15 cellular contexts compared by ENCODE assay signal in the genomic region with DNA sequence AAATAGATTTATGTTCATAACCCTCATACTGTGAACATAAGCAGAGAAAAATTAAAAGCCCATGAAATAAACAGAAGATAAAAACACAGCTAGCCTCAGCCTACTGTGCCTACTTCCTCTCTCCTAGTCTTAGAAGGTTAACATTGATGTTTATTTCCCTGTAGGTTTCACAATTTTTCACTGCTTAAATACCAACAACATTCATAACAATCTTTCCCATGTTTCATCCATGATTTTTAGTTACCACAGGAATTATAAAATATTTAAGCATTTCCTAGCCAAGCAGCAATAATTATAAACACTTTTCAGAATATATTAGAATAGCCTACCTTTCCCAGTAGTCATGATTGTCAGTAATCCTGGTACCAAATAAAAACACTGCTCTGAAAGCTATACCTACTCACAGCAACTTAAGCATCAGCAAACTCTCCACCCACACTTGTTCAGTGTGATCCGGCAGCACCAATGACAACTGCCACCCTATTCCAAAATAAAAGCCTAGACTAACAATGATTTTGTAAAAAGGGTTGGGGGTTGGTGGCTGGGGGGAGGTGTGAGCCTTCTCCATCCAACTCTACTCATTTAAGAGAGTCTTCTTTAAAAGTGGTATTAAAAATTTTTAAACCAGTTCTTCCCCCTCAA. TPM values are rescaled to one million over a fixed set of nuclear protein-coding genes. Genes with fewer than 3 reads are reported as not detected.
DNase-seq lines count a peak whose midpoint lies in the region; ATAC-seq and TF ChIP-seq lines count a peak whose summit lies in the region.
"Had no signal": no experiment of that assay in that cellular context is flagged by ENCODE, and none has a peak within 500 bp of the region (broad histone marks: within the 10 kb centered on the region; RNA-seq: fewer than 3 reads in every experiment).

No MANE protein-coding gene starts in this region.

- peaks cover 49% of the 10 kb centered on the region for H3K79me2 ChIP-seq in ACC112 (ENCODE audit: control insufficient read depth, insufficient read depth, low read length, unreplicated experiment)

- no peaks in the 10 kb centered on the region for H3K27me3 Mint-ChIP-seq in endodermal cell (ENCODE audit: insufficient read depth)
- H3K27me3 Mint-ChIP-seq in CD14-positive monocyte (ENCODE audit: low read depth in 3 of 3), result no peaks in the 10 kb centered on the region

- H3K27ac ChIP-seq in ACC112 (ENCODE audit: low read depth, low read length), result peak overlapping the region; percentile 47
- H3K27ac ChIP-seq in endodermal cell (ENCODE audit: low read depth, low read length), result no peak overlapping the region
- H3K27ac ChIP-seq: lower lobe of right lung, prostate gland, thoracic aorta had no signal

- intact Hi-C loops in CD14-positive monocyte (cut with micrococcal nuclease), result no loop called here

- H3K36me3 ChIP-seq in ACC112 (ENCODE audit: insufficient read depth, low read length), result no peaks in the 10 kb centered on the region
- peaks cover 8% of the 10 kb centered on the region for H3K36me3 ChIP-seq in endodermal cell (ENCODE audit: control insufficient read depth, insufficient read depth, low read length)
- H3K36me3 ChIP-seq: lower lobe of right lung, prostate gland, thoracic aorta had no signal

- peak overlapping the region; percentile 14 for H3K27ac Mint-ChIP-seq in endodermal cell
- peak overlapping the region in 3 of 7 donors; percentile 12 to 67 (median 51) for H3K27ac Mint-ChIP-seq in CD14-positive monocyte

- H3K4me3 ChIP-seq in ACC112 (ENCODE audit: low read depth, low read length), result 0 out of 2 replicates have a peak overlapping the region, but pooled peaks have one; percentile 14
- no peak overlapping the region for H3K4me3 ChIP-seq in endodermal cell (ENCODE audit: low read length)
- H3K4me3 ChIP-seq: lower lobe of right lung, prostate gland, thoracic aorta had no signal

- H3K4me1 ChIP-seq in ACC112 (ENCODE audit: control insufficient read depth, insufficient read depth, low read length, unreplicated experiment) (peaks cover 44% of the 10 kb centered on the region), endodermal cell (ENCODE audit: control insufficient read depth, insufficient read depth, low read length) (no peaks in the 10 kb centered on the region)
- H3K4me1 ChIP-seq: Caco-2, prostate gland had no signal

- H3K4me1 Mint-ChIP-seq in endodermal cell, result peaks cover 17% of the 10 kb centered on the region
- H3K4me1 Mint-ChIP-seq in CD14-positive monocyte, result peaks cover 9% of the 10 kb centered on the region

- H3K4me3 Mint-ChIP-seq in endodermal cell (no peak overlapping the region), CD14-positive monocyte (no peak overlapping the region)

- no peaks in the 10 kb centered on the region for H3K9me3 Mint-ChIP-seq in endodermal cell
- H3K9me3 Mint-ChIP-seq in CD14-positive monocyte, result no peaks in the 10 kb centered on the region

- H2AFZ ChIP-seq in ACC112 (ENCODE audit: low read length, unreplicated experiment), result no peak overlapping the region

- TF ChIP-seq CTCF in endodermal cell (conservative IDR thresholded peaks at IDR 0.05), result no peak
- no peak for TF ChIP-seq CTCF in CD14-positive monocyte (IDR thresholded peaks at IDR 0.05)

- DNase-seq in GM04503 (ENCODE audit: low read depth) (peak; percentile 41), NCI-H748 (lab: John Stamatoyannopoulos, UW; ENCODE audit: unreplicated experiment) (peak; percentile 56), endodermal cell (peak; percentile 39), CD14-positive monocyte (ENCODE audit: low spot score) (no peak), activated gamma-delta T cell treated with Interleukin-2 at 50 U/mL for 16 hours (no peak)
- DNase-seq: activated CD4-positive, CD25-positive, alpha-beta regulatory T cell treated with anti-CD3 and anti-CD28 coated beads, Interleukin-2, amount 50 U/mL, for 72 hours; activated naive CD4-positive, alpha-beta T cell; Caco-2; lower lobe of right lung had no signal

- no peaks in the 10 kb centered on the region for H3K9me3 ChIP-seq in endodermal cell (ENCODE audit: control insufficient read depth, low read length)
- H3K9me3 ChIP-seq: Caco-2, lower lobe of right lung, prostate gland, thoracic aorta had no signal

- 64% methylated on average over 1 of the region's 1 CpG; no CpG with 5 or more reads in 1 of the 2 experiments for WGBS in endodermal cell (ENCODE audit: insufficient coverage in 1 of 2, insufficient read length in 1 of 2), 2 experiments

- H3K36me3 Mint-ChIP-seq in endodermal cell (ENCODE audit: low read depth) (peaks cover 28% of the 10 kb centered on the region), CD14-positive monocyte (peaks cover 10 to 25% of the 10 kb centered on the region in 2 donors)

- no peak overlapping the region for H3K9ac ChIP-seq in endodermal cell (ENCODE audit: extremely low read depth, low read length, poor library complexity, severe bottlenecking)

- H3K27me3 ChIP-seq in ACC112 (ENCODE audit: insufficient read depth, low read length) (no peaks in the 10 kb centered on the region), endodermal cell (ENCODE audit: control insufficient read depth, insufficient read depth, low read length, poor library complexity, severe bottlenecking) (no peaks in the 10 kb centered on the region)

- ATAC-seq in HG03025 (IDR thresholded peaks at IDR 0.05; ENCODE audit: low FRiP score, unreplicated experiment) (no peak), GM19397 (IDR thresholded peaks at IDR 0.05; ENCODE audit: unreplicated experiment) (no peak)

RNA-seq across cellular contexts. Expression of gene RNU4ATAC, which starts 40.6 kb away (rescaled TPM):
- not detected for total RNA-seq in endodermal cell
- polyA plus RNA-seq in endodermal cell (2013, experiment 1 of 2), result 2,034 TPM
- 2,520 TPM for polyA plus RNA-seq in endodermal cell (2013, experiment 2 of 2)
- polyA plus RNA-seq in CD14-positive monocyte, result not detected
- total RNA-seq: Caco-2, prostate gland, SK-MEL-5, thoracic aorta had no signal

Comparison
In these comparisons a context has a peak if more than half of its experiments do, and no peak if none do; other contexts are left out.
1. DNase-seq: peak in GM04503 (single experiment), NCI-H748 (single experiment) and endodermal cell (single experiment); none in CD14-positive monocyte (single experiment) and activated gamma-delta T cell treated with Interleukin-2 at 50 U/mL for 16 hours (single experiment).